9 cellular contexts compared by ENCODE assay signal in genomic region chr10:84171700-84172434, GRCh38. TPM values are rescaled to one million over a fixed set of nuclear protein-coding genes. Genes with fewer than 3 reads are reported as not detected.
A peak's percentile ranks its signal among the peaks of the same experiment; 100 is the strongest.
DNase-seq lines count a peak whose midpoint lies in the region; ATAC-seq and TF ChIP-seq lines count a peak whose summit lies in the region.
"Not testable (repeated sequence)": the region's sequence is repeated elsewhere in the genome, so short reads cannot be mapped to it uniquely, and the experiment has no call there.
"Had no signal": no experiment of that assay in that cellular context is flagged by ENCODE, and none has a peak within 500 bp of the region (broad histone marks: within the 10 kb centered on the region; RNA-seq: fewer than 3 reads in every experiment).

No MANE protein-coding gene starts in this region.

- H4K20me1 ChIP-seq in BLaER1, result not testable (repeated sequence)

- H3K4me1 Mint-ChIP-seq in neural crest cell, result not testable (repeated sequence)

- not testable (repeated sequence) for H3K27me3 Mint-ChIP-seq in neural crest cell (ENCODE audit: low read depth)

- ATAC-seq in GM18858 (IDR thresholded peaks at IDR 0.05; ENCODE audit: unreplicated experiment) (peak; percentile 28), GM19455 (IDR thresholded peaks at IDR 0.05; ENCODE audit: unreplicated experiment) (peak; percentile 34), HG02642 (IDR thresholded peaks at IDR 0.05; ENCODE audit: poor library complexity, unreplicated experiment) (peak; percentile 40), HG03135 (IDR thresholded peaks at IDR 0.05; ENCODE audit: unreplicated experiment) (peak; percentile 29)

- DNase-seq in NOMO-1 treated with DMSO at 0.1 percent for 48 hours (lab: John Stamatoyannopoulos, UW; ENCODE audit: unreplicated experiment), result peak; percentile 38
- DNase-seq in neural crest cell (ENCODE audit: low read depth, low spot score), result not testable (repeated sequence)

- peak overlapping the region; percentile 19 for H3K27ac Mint-ChIP-seq in neural crest cell (ENCODE audit: unreplicated experiment)

- not testable (repeated sequence) for H3K4me3 ChIP-seq in BLaER1
- H3K4me3 ChIP-seq in esophagus (ENCODE audit: low read depth in 1 of 2, low read length in 2 of 2), result peak overlapping the region; percentile 37 to 45

- H3K36me3 ChIP-seq in BLaER1; esophagus (ENCODE audit: control insufficient read depth in 2 of 2, insufficient read depth in 2 of 2, low read length in 1 of 2): not testable (repeated sequence)

- not testable (repeated sequence) for H3K27me3 ChIP-seq in BLaER1; esophagus (ENCODE audit: control insufficient read depth in 1 of 2, insufficient read depth in 2 of 2, low read length in 2 of 2)

- H3K9ac ChIP-seq in BLaER1, result not testable (repeated sequence)

- H3K4me2 ChIP-seq in BLaER1, result not testable (repeated sequence)

- not testable (repeated sequence) for H3K4me1 ChIP-seq in BLaER1
- peaks cover 9 to 20% of the 10 kb centered on the region in 2 donors for H3K4me1 ChIP-seq in esophagus (ENCODE audit: control insufficient read depth in 2 of 2, insufficient read depth in 2 of 2, low read length in 1 of 2)

- WGBS in esophagus, 2 donors, result 50 to 72% methylated on average over 20 of the region's 21 CpGs

- not testable (repeated sequence) for TF ChIP-seq CTCF in neural crest cell (conservative IDR thresholded peaks at IDR 0.05)

- not testable (repeated sequence) for H3K9me3 Mint-ChIP-seq in neural crest cell

- H3K36me3 Mint-ChIP-seq in neural crest cell (ENCODE audit: low read depth), result not testable (repeated sequence)

- peak overlapping the region; percentile 18; the same call in 1 of the 2 replicates for H3K27ac ChIP-seq in BLaER1
- H3K27ac ChIP-seq in esophagus (ENCODE audit: low read depth in 2 of 2, low read length in 1 of 2), result peak overlapping the region; percentile 91 to 95

- H3K4me3 Mint-ChIP-seq in neural crest cell, result not testable (repeated sequence)

- H3K9me3 ChIP-seq in BLaER1, result peaks cover 15% of the 10 kb centered on the region
- not testable (repeated sequence) for H3K9me3 ChIP-seq in esophagus (ENCODE audit: control insufficient read depth in 2 of 2, insufficient read depth in 1 of 2, low read depth in 1 of 2, low read length in 1 of 2)

RNA-seq across cellular contexts. Expression of gene GPR15LG, which starts 1.7 kb away (rescaled TPM):
- polyA plus RNA-seq in esophagus, result 100 to 1,000 TPM; 273 to 321 TPM
- total RNA-seq in neural crest cell, result not detected in 2 replicates
- total RNA-seq: activated naive CD4-positive, alpha-beta T cell treated with anti-CD3 and anti-CD28 coated beads, Interleukin-2, amount 50 U/mL, for 72 hours had no signal

RNA-seq across cellular contexts. Expression of gene CDHR1, which starts 22.5 kb away (rescaled TPM):
- 10 to 100 TPM in 1 of 2 donors, 1 to 10 TPM in 1; 5.0 to 16.1 TPM for polyA plus RNA-seq in esophagus
- total RNA-seq in neural crest cell, result 19.8 and 23.0 TPM in 2 replicates

RNA-seq across cellular contexts. Expression of gene GHITM, which starts 32.6 kb away (rescaled TPM):
- 100 to 1,000 TPM in 1 of 2 donors, 10 to 100 TPM in 1; 62.8 to 144 TPM for polyA plus RNA-seq in esophagus
- 104 and 105 TPM in 2 replicates for total RNA-seq in neural crest cell

RNA-seq across cellular contexts. Expression of gene LRIT2, which starts 53.5 kb away (rescaled TPM):
- polyA plus RNA-seq in esophagus, result not detected
- total RNA-seq in neural crest cell, result not detected in 2 replicates
- total RNA-seq: activated naive CD4-positive, alpha-beta T cell treated with anti-CD3 and anti-CD28 coated beads, Interleukin-2, amount 50 U/mL, for 72 hours had no signal
